8 cellular contexts compared by ENCODE assay signal in genomic region chr7:135160858-135161653, GRCh38. TPM values are rescaled to one million over a fixed set of nuclear protein-coding genes. Genes with fewer than 3 reads are reported as not detected.
DNase-seq lines count a peak whose midpoint lies in the region; TF ChIP-seq lines count a peak whose summit lies in the region.

No MANE protein-coding gene starts in this region.

- TF ChIP-seq CTCF in MM.1S (IDR thresholded peaks at IDR 0.05; ENCODE audit: low read length) (no peak), chondrocyte (IDR thresholded peaks at IDR 0.05) (peak; percentile 19), nephron (IDR thresholded peaks at IDR 0.05; ENCODE audit: unreplicated experiment in 3 of 3) (no peak), RWPE1 (conservative IDR thresholded peaks at IDR 0.05; ENCODE audit: low read depth) (no peak)

- POLR2A ChIA-PET in RWPE1 (lab: Yijun Ruan, JAX; ENCODE audit: low non-redundant PET): no interaction called here

- H3K36me3 Mint-ChIP-seq in chondrocyte (ENCODE audit: low read depth): peaks cover 15% of the 10 kb centered on the region
- peaks cover 80% of the 10 kb centered on the region for H3K36me3 Mint-ChIP-seq in nephron (ENCODE audit: low read depth)

- H3K4me2 ChIP-seq in MM.1S (ENCODE audit: low read depth, low read length): peak overlapping the region; percentile 70
- no peak overlapping the region for H3K4me2 ChIP-seq in Karpas-422 (ENCODE audit: low read depth, low read length, poor library complexity, severe bottlenecking)

- H3K36me3 ChIP-seq in MM.1S (replicated peaks; ENCODE audit: insufficient read depth, low read length) (peaks cover 6% of the 10 kb centered on the region; the same call in 1 of the 2 replicates), Karpas-422 (ENCODE audit: insufficient read depth, low read length) (peaks cover 13% of the 10 kb centered on the region)

- H3K79me2 ChIP-seq in MM.1S (ENCODE audit: low read length): peaks cover 76% of the 10 kb centered on the region
- H3K79me2 ChIP-seq in Karpas-422 (ENCODE audit: low read length): no peaks in the 10 kb centered on the region

- H3K9ac ChIP-seq in MM.1S (ENCODE audit: low read length): peak overlapping the region; percentile 30; the same call in 1 of the 2 replicates
- H3K9ac ChIP-seq in Karpas-422 (ENCODE audit: low read length): no peak overlapping the region

- 0 out of 2 replicates have a peak overlapping the region, but pooled peaks have one; percentile 21 for H3K4me3 ChIP-seq in MM.1S (ENCODE audit: low read length)
- H3K4me3 ChIP-seq in Karpas-422 (ENCODE audit: low read length): no peak overlapping the region

- H3K27ac ChIP-seq in MM.1S (ENCODE audit: low read length) (peak overlapping the region; percentile 86), RWPE1 (no peak overlapping the region), Karpas-422 (ENCODE audit: low read length) (no peak overlapping the region)

- CTCF ChIA-PET in RWPE1 (lab: Yijun Ruan, JAX): interaction anchor here (0.6 kb wide), 1 partner anchor 198 kb away, joined by 5 read pairs; no protein-coding TSS in a partner anchor

- DNase-seq in EH (ENCODE audit: low read depth) (peak; percentile 12), MM.1S (no peak), chondrocyte (ENCODE audit: low spot score) (no peak), RWPE1 (ENCODE audit: low spot score) (no peak), DMS153 (lab: John Stamatoyannopoulos, UW) (no peak), Karpas-422 (no peak), nucleus accumbens (lab: John Stamatoyannopoulos, UW) (no peak)

- peak overlapping the region; percentile 74 for H3K27ac Mint-ChIP-seq in chondrocyte (ENCODE audit: unreplicated experiment)
- H3K27ac Mint-ChIP-seq in nephron: peak overlapping the region; percentile 38 to 74 (median 58)

- no peak overlapping the region for H3K4me3 Mint-ChIP-seq in chondrocyte (ENCODE audit: unreplicated experiment)
- no peak overlapping the region for H3K4me3 Mint-ChIP-seq in nephron

- no peaks in the 10 kb centered on the region for H4K20me1 ChIP-seq in MM.1S (ENCODE audit: insufficient read depth, low read length)
- H4K20me1 ChIP-seq in Karpas-422 (ENCODE audit: insufficient read depth, low read depth, low read length): no peaks in the 10 kb centered on the region

- H3K9me2 ChIP-seq in MM.1S (replicated peaks; ENCODE audit: insufficient read depth, low read length): no peaks in the 10 kb centered on the region
- H3K9me2 ChIP-seq in Karpas-422 (replicated peaks; ENCODE audit: insufficient read depth, low read length): no peaks in the 10 kb centered on the region

- H2AFZ ChIP-seq in MM.1S (ENCODE audit: low read length): no peak overlapping the region
- no peak overlapping the region for H2AFZ ChIP-seq in Karpas-422 (ENCODE audit: low read length)

- H3K27me3 Mint-ChIP-seq in chondrocyte (ENCODE audit: low read depth) (no peaks in the 10 kb centered on the region), nephron (ENCODE audit: low read depth) (no peaks in the 10 kb centered on the region)

- H3K9me3 Mint-ChIP-seq in chondrocyte (ENCODE audit: low read depth) (peaks cover 18% of the 10 kb centered on the region), nephron (peaks cover 38% of the 10 kb centered on the region)

- H3K4me1 ChIP-seq in MM.1S (ENCODE audit: low read length) (peaks cover 46% of the 10 kb centered on the region), Karpas-422 (ENCODE audit: low read length) (no peaks in the 10 kb centered on the region)

- H3K9me3 ChIP-seq in MM.1S (replicated peaks; ENCODE audit: insufficient read depth, low read length) (no peaks in the 10 kb centered on the region), Karpas-422 (ENCODE audit: low read length) (peaks cover 18% of the 10 kb centered on the region)

- H3K4me1 Mint-ChIP-seq in chondrocyte (ENCODE audit: low read depth) (peaks cover 28% of the 10 kb centered on the region), nephron (peaks cover 29% of the 10 kb centered on the region)

- no peaks in the 10 kb centered on the region for H3K27me3 ChIP-seq in MM.1S (replicated peaks; ENCODE audit: insufficient read depth, low read length)
- H3K27me3 ChIP-seq in Karpas-422 (ENCODE audit: low read length): no peaks in the 10 kb centered on the region

- H3F3A ChIP-seq in MM.1S (ENCODE audit: insufficient read depth, low read length): peaks cover 18% of the 10 kb centered on the region

RNA-seq across cellular contexts. Expression of gene CYREN, which starts 9.5 kb away (rescaled TPM):
- 26.4 to 33.7 TPM (median 30.2 TPM) in 3 replicates for total RNA-seq in chondrocyte
- total RNA-seq in Karpas-422 (2014; rRNA removed; shearing (Covaris generic); ENCODE audit: low replicate concordance): 33.1 and 67.1 TPM in 2 replicates

RNA-seq across cellular contexts. Expression of gene TMEM140, which starts 13.2 kb away (rescaled TPM):
- total RNA-seq in chondrocyte: not detected in 3 replicates
- 0.86 and 2.8 TPM in 2 replicates for total RNA-seq in Karpas-422 (2014; rRNA removed; shearing (Covaris generic); ENCODE audit: low replicate concordance)

RNA-seq across cellular contexts. Expression of gene WDR91, which starts 50.3 kb away (rescaled TPM):
- 9.5 to 16.1 TPM (median 10.6 TPM) in 3 replicates for total RNA-seq in chondrocyte
- total RNA-seq in Karpas-422 (2014; rRNA removed; shearing (Covaris generic); ENCODE audit: low replicate concordance): 7.8 and 11.5 TPM in 2 replicates
